Comparison of ENCODE assay signal across 29 cellular contexts in genomic region chr3:122421101-122421500, GRCh38.
"Had no signal": no experiment of that assay in that cellular context is flagged by ENCODE, and none has a peak within 500 bp of the region (broad histone marks: within the 10 kb centered on the region; RNA-seq: fewer than 3 reads in every experiment).

No MANE protein-coding gene starts in this region.

- H3K27me3 ChIP-seq: body of pancreas, esophagus squamous epithelium had no signal

- H3K4me3 ChIP-seq: body of pancreas, esophagus squamous epithelium had no signal

- DNase-seq: activated B cell treated with CpG ODN at 0.5 μM for 24 hours; activated CD4-positive, alpha-beta T cell treated with anti-CD3 and anti-CD28 coated beads for 48 hours; activated CD4-positive, alpha-beta T cell treated with anti-CD3 and anti-CD28 coated beads, Interleukin-2, amount 50 U/mL, for 1 hour; activated CD4-positive, alpha-beta T cell treated with anti-CD3 and anti-CD28 coated beads, Interleukin-2, amount 50 U/mL, for 48 hours; activated CD8-positive, alpha-beta memory T cell treated with anti-CD3 and anti-CD28 coated beads for 24 hours; activated CD8-positive, alpha-beta T cell treated with anti-CD3 and anti-CD28 coated beads for 36 hours; activated effector memory CD4-positive, alpha-beta T cell treated with Interleukin-2 at 50 U/mL for 16 hours; activated gamma-delta T cell treated with Interleukin-2 at 50 U/mL for 16 hours; activated naive CD4-positive, alpha-beta T cell treated with anti-CD3 and anti-CD28 coated beads, Interleukin-2, amount 50 U/mL, for 16 hours; activated naive CD4-positive, alpha-beta T cell treated with Interleukin-2 at 50 U/mL for 16 hours; activated T-cell treated with anti-CD3 and anti-CD28 coated beads, Interleukin-2, amount 50 U/mL, for 4 hours; amygdala; aorta; body of pancreas; caudate nucleus; cortex of kidney; dermis blood vessel endothelial cell; effector CD4-positive, alpha-beta T cell; effector memory CD8-positive, alpha-beta T cell; esophagus squamous epithelium; head of caudate nucleus; T-helper 17 cell; T1000; WERI-Rb-1 had no signal

- H3K27me3 Mint-ChIP-seq: activated B cell treated with CpG ODN at 0.5 μM for 24 hours; activated CD8-positive, alpha-beta T cell treated with anti-CD3 and anti-CD28 coated beads for 36 hours; activated naive CD8-positive, alpha-beta T cell; activated T-helper 17 cell treated with anti-CD3 and anti-CD28 coated beads, Interleukin-2, amount 50 U/mL, for 72 hours; effector memory CD8-positive, alpha-beta T cell; T-helper 17 cell had no signal

- H3K27ac Mint-ChIP-seq: activated B cell treated with CpG ODN at 0.5 μM for 24 hours; activated CD8-positive, alpha-beta T cell treated with anti-CD3 and anti-CD28 coated beads for 36 hours; activated naive CD8-positive, alpha-beta T cell; activated T-helper 17 cell treated with anti-CD3 and anti-CD28 coated beads, Interleukin-2, amount 50 U/mL, for 72 hours; T-helper 17 cell; T-helper 2 cell treated with Interferon-gamma antibody and Interleukin-4, amounts not matched to agents 5 μg/mL and 100 μg/mL, for 36 hours had no signal

- ATAC-seq: activated CD4-positive, CD25-positive, alpha-beta regulatory T cell treated with anti-CD3 and anti-CD28 coated beads, Interleukin-2, amount 50 U/mL, for 24 hours; activated CD8-positive, alpha-beta T cell treated with anti-CD3 and anti-CD28 coated beads for 36 hours; activated T-cell treated with anti-CD3 and anti-CD28 coated beads, Interleukin-2, amount 50 U/mL, for 4 hours; activated T-helper 17 cell treated with anti-CD3 and anti-CD28 coated beads, Interleukin-2, amount 50 U/mL, for 72 hours; body of pancreas; effector memory CD8-positive, alpha-beta T cell; T-helper 17 cell had no signal

- H3K4me3 Mint-ChIP-seq: activated B cell treated with CpG ODN at 0.5 μM for 24 hours; activated CD8-positive, alpha-beta T cell treated with anti-CD3 and anti-CD28 coated beads for 36 hours; activated naive CD8-positive, alpha-beta T cell; activated T-cell treated with anti-CD3 and anti-CD28 coated beads, Interleukin-2, amount 50 U/mL, for 4 hours; activated T-helper 17 cell treated with anti-CD3 and anti-CD28 coated beads, Interleukin-2, amount 50 U/mL, for 72 hours; effector memory CD8-positive, alpha-beta T cell; T-helper 17 cell; T-helper 2 cell treated with Interferon-gamma antibody and Interleukin-4, amounts not matched to agents 5 μg/mL and 100 μg/mL, for 36 hours had no signal

- H3K9me3 ChIP-seq: body of pancreas, esophagus squamous epithelium had no signal

- H3K9me3 Mint-ChIP-seq: activated B cell treated with CpG ODN at 0.5 μM for 24 hours; activated CD8-positive, alpha-beta T cell treated with anti-CD3 and anti-CD28 coated beads for 36 hours; activated T-cell treated with anti-CD3 and anti-CD28 coated beads, Interleukin-2, amount 50 U/mL, for 4 hours; activated T-helper 17 cell treated with anti-CD3 and anti-CD28 coated beads, Interleukin-2, amount 50 U/mL, for 72 hours; effector memory CD8-positive, alpha-beta T cell; T-helper 2 cell treated with Interferon-gamma antibody and Interleukin-4, amounts not matched to agents 5 μg/mL and 100 μg/mL, for 36 hours had no signal

- H3K27ac ChIP-seq: body of pancreas, epithelial cell of prostate, esophagus squamous epithelium, WERI-Rb-1 had no signal
